In genomic region chr5:68745459-68745858, GRCh38 we compare ENCODE assay signal across 10 cellular contexts.
DNase-seq lines count a peak whose midpoint lies in the region; ATAC-seq and TF ChIP-seq lines count a peak whose summit lies in the region.
"Had no signal": no experiment of that assay in that cellular context is flagged by ENCODE, and none has a peak within 500 bp of the region (broad histone marks: within the 10 kb centered on the region; RNA-seq: fewer than 3 reads in every experiment).

No MANE protein-coding gene starts in this region.

- POLR2A ChIA-PET in PC-9 (lab: Charles Lee; ENCODE audit: unreplicated experiment), result no interaction called here

- CTCF ChIA-PET in PC-9 (lab: Charles Lee), result no interaction called here

- no peak for DNase-seq in left ventricle myocardium inferior
- no peak for DNase-seq in Right ventricle myocardium inferior (ENCODE audit: missing footprints)
- DNase-seq in PC-9, result peak in 1 of 2 experiments; percentile 10
- DNase-seq in head of caudate nucleus, result peak in 28 of 42 donors; percentile 15 to 75 (median 46)
- DNase-seq in activated CD8-positive, alpha-beta memory T cell treated with anti-CD3 and anti-CD28 coated beads for 24 hours, result no peak
- no peak for DNase-seq in NOMO-1 treated with DMSO at 0.1 percent for 48 hours (lab: John Stamatoyannopoulos, UW; ENCODE audit: unreplicated experiment)
- no peak for DNase-seq in stimulated activated CD4-positive, alpha-beta T cell treated with anti-CD3 and anti-CD28 coated beads, Interleukin-2, amount 100 ng/mL, for 24 hours
- DNase-seq: CD4-positive, alpha-beta T cell; T-helper 17 cell had no signal

- no peaks in the 10 kb centered on the region for H3F3A ChIP-seq in PC-9 (ENCODE audit: insufficient read depth, low read depth)

- no TSS peak for BruUV-seq in PC-9 (replicated peaks; lab: Mats Ljungman, UMichigan)

- no peaks in the 10 kb centered on the region for H3K9me2 ChIP-seq in PC-9 (ENCODE audit: insufficient read depth)

- ATAC-seq in Right ventricle myocardium inferior, result no peak
- no peak for ATAC-seq in HG03095 (IDR thresholded peaks at IDR 0.05; ENCODE audit: unreplicated experiment)
- ATAC-seq: T-helper 17 cell had no signal

- H3K27me3 ChIP-seq in left ventricle myocardium inferior (ENCODE audit: low read depth) (no peaks in the 10 kb centered on the region), PC-9 (ENCODE audit: insufficient read depth, low read depth) (no peaks in the 10 kb centered on the region)

- intact Hi-C loops in left ventricle myocardium inferior (cut with micrococcal nuclease), result no loop called here
- intact Hi-C loops in Right ventricle myocardium inferior (cut with DNase I), result no loop called here
- intact Hi-C loops in PC-9 (cut with micrococcal nuclease; ENCODE audit: unreplicated experiment), result loop anchor here (5.0 to 10.0 kb wide), 2 partner anchors 191 to 463 kb away; no protein-coding TSS in a partner anchor
- intact Hi-C loops in head of caudate nucleus (cut with DNase I), result no loop called here

- H3K4me3 ChIP-seq in left ventricle myocardium inferior, result no peak overlapping the region
- H3K4me3 ChIP-seq in PC-9, result no peak overlapping the region

- H3K4me2 ChIP-seq in PC-9, result no peak overlapping the region

- H3K27ac ChIP-seq in left ventricle myocardium inferior (replicated peaks) (no peak overlapping the region), PC-9 (no peak overlapping the region)

- TF ChIP-seq CTCF in left ventricle myocardium inferior (IDR thresholded peaks at IDR 0.05; ENCODE audit: borderline replicate concordance), result peak; percentile 32
- 0 out of 2 replicates have a peak, but pooled peaks have one; percentile 22 for TF ChIP-seq CTCF in PC-9 (conservative IDR thresholded peaks at IDR 0.05)

- no peak overlapping the region for H2AFZ ChIP-seq in PC-9

- H3K4me1 ChIP-seq in left ventricle myocardium inferior, result no peaks in the 10 kb centered on the region
- no peaks in the 10 kb centered on the region for H3K4me1 ChIP-seq in PC-9 (replicated peaks; ENCODE audit: insufficient read depth)

- no peaks in the 10 kb centered on the region for H4K20me1 ChIP-seq in PC-9 (ENCODE audit: insufficient read depth)

- H3K36me3 ChIP-seq in left ventricle myocardium inferior (no peaks in the 10 kb centered on the region), PC-9 (ENCODE audit: low read depth) (no peaks in the 10 kb centered on the region)

- H3K9me3 ChIP-seq in left ventricle myocardium inferior (replicated peaks) (peaks cover 4% of the 10 kb centered on the region), PC-9 (ENCODE audit: insufficient read depth, low read depth) (no peaks in the 10 kb centered on the region)

- no peaks in the 10 kb centered on the region for H3K79me2 ChIP-seq in PC-9 (ENCODE audit: low read depth)

Comparison
In these comparisons a context has a peak if more than half of its experiments do, and no peak if none do; other contexts are left out.
1. DNase-seq: peak in head of caudate nucleus (28 of 42); none in left ventricle myocardium inferior (single experiment), Right ventricle myocardium inferior (single experiment), activated CD8-positive, alpha-beta memory T cell treated with anti-CD3 and anti-CD28 coated beads for 24 hours (single experiment), NOMO-1 treated with DMSO at 0.1 percent for 48 hours (single experiment) and stimulated activated CD4-positive, alpha-beta T cell treated with anti-CD3 and anti-CD28 coated beads, Interleukin-2, amount 100 ng/mL, for 24 hours (0 of 2).